8 cellular contexts compared by ENCODE assay signal in the genomic region with DNA sequence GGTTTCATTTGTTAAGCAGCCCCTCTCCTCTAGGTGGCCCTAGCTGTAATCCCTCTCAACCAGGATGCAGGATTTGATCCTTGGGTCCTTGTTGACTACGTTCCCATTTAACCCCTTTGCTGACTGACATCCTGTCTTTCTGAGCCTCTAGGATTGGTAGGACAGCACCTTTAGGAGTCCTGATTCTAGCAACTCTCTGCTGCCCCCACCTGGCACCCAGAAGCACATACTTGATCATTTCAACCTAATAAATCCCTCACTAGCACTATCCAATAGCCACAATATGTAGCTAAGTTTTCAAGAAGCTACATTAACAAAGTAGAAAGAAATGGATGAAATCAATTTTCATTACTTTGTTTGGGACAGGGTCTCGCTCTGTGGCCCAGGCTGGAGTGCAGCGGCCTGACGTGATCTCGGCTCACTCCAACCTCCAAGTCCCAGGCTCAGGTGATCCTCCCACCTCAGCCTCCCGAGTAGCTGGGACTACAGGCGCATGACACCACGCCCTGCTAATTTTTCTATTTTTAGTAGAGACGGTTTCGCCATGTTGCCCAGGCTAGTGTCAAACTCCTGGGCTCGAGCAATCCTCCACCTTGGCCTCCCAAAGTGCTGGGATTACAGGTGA. TPM values are rescaled to one million over a fixed set of nuclear protein-coding genes. Genes with fewer than 3 reads are reported as not detected.
A peak's percentile ranks its signal among the peaks of the same experiment; 100 is the strongest.
DNase-seq lines count a peak whose midpoint lies in the region; ATAC-seq, FAIRE-seq and TF ChIP-seq lines count a peak whose summit lies in the region.

No MANE protein-coding gene starts in this region.

- H3K27ac ChIP-seq in Peyer's patch (no peak overlapping the region), ovary (no peak overlapping the region)

- H3K4me1 ChIP-seq in Peyer's patch: no peaks in the 10 kb centered on the region
- H3K4me1 ChIP-seq in ovary (ENCODE audit: insufficient read depth): no peaks in the 10 kb centered on the region

- H3K4me3 Mint-ChIP-seq in stimulated activated memory B cell treated with anti-CD40 and anti-IgM and Interleukin-4, amounts not matched to agents 10 μg/mL and 1 μg/mL and 100 μg/mL, for 72 hours: no peak overlapping the region

- H3K36me3 Mint-ChIP-seq in stimulated activated memory B cell treated with anti-CD40 and anti-IgM and Interleukin-4, amounts not matched to agents 10 μg/mL and 1 μg/mL and 100 μg/mL, for 72 hours: no peaks in the 10 kb centered on the region

- no peak overlapping the region for H3K27ac Mint-ChIP-seq in stimulated activated memory B cell treated with anti-CD40 and anti-IgM and Interleukin-4, amounts not matched to agents 10 μg/mL and 1 μg/mL and 100 μg/mL, for 72 hours

- no peaks in the 10 kb centered on the region for H3K4me1 Mint-ChIP-seq in stimulated activated memory B cell treated with anti-CD40 and anti-IgM and Interleukin-4, amounts not matched to agents 10 μg/mL and 1 μg/mL and 100 μg/mL, for 72 hours

- TF ChIP-seq EP300 in ovary (IDR thresholded peaks at IDR 0.05): no peak

- intact Hi-C loops in ovary (cut with DNase I): no loop called here

- FAIRE-seq in G401.6 (lab: Jason Lieb, UNC): peak; percentile 91

- no peak for TF ChIP-seq POLR2A in Peyer's patch (IDR thresholded peaks at IDR 0.05)
- TF ChIP-seq POLR2A in ovary (IDR thresholded peaks at IDR 0.05): no peak

- H3K27me3 ChIP-seq in Peyer's patch: no peaks in the 10 kb centered on the region
- no peaks in the 10 kb centered on the region for H3K27me3 ChIP-seq in ovary

- peak; percentile 90 for ATAC-seq in GM21717 (IDR thresholded peaks at IDR 0.05; ENCODE audit: unreplicated experiment)
- no peak for ATAC-seq in stimulated activated memory B cell treated with anti-CD40 and anti-IgM and Interleukin-4, amounts not matched to agents 10 μg/mL and 1 μg/mL and 100 μg/mL, for 72 hours

- no peaks in the 10 kb centered on the region for H3K9me3 Mint-ChIP-seq in stimulated activated memory B cell treated with anti-CD40 and anti-IgM and Interleukin-4, amounts not matched to agents 10 μg/mL and 1 μg/mL and 100 μg/mL, for 72 hours

- WGBS in ovary, 3 donors: 66 to 69% (median 67%) methylated on average over 11 of the region's 11 CpGs

- H3K36me3 ChIP-seq in Peyer's patch (no peaks in the 10 kb centered on the region), ovary (no peaks in the 10 kb centered on the region)

- H3K9me3 ChIP-seq in Peyer's patch (no peaks in the 10 kb centered on the region), ovary (no peaks in the 10 kb centered on the region)

- DNase-seq in Jurkat, Clone E6-1 (ENCODE audit: low read depth, low spot score): peak; percentile 65
- peak in 2 of 3 donors; percentile 63 to 73 for DNase-seq in Peyer's patch
- peak; percentile 56 to 69 for DNase-seq in activated T-cell treated with anti-CD3 and anti-CD28 coated beads, Interleukin-2, amount 50 U/mL, for 48 hours
- peak; percentile 45 to 78 for DNase-seq in foreskin fibroblast
- peak; percentile 15 to 56 (median 29) for DNase-seq in ovary

- peak in 5 of 6 experiments; percentile 7 to 60 (median 58) for TF ChIP-seq CTCF in Peyer's patch (IDR thresholded peaks at IDR 0.05)
- TF ChIP-seq CTCF in foreskin fibroblast (IDR thresholded peaks at IDR 0.05; ENCODE audit: low read depth, low read length): peak; percentile 90
- no peak for TF ChIP-seq CTCF in ovary (IDR thresholded peaks at IDR 0.05)

- no peak overlapping the region for H3K4me3 ChIP-seq in Jurkat, Clone E6-1 (ENCODE audit: low read length)
- no peak overlapping the region for H3K4me3 ChIP-seq in Peyer's patch
- H3K4me3 ChIP-seq in foreskin fibroblast (ENCODE audit: low read depth in 1 of 2, low read length in 2 of 2): no peak overlapping the region
- no peak overlapping the region for H3K4me3 ChIP-seq in ovary

- H3K27me3 Mint-ChIP-seq in stimulated activated memory B cell treated with anti-CD40 and anti-IgM and Interleukin-4, amounts not matched to agents 10 μg/mL and 1 μg/mL and 100 μg/mL, for 72 hours: no peaks in the 10 kb centered on the region

RNA-seq across cellular contexts. Expression of gene RSL24D1, which starts 28.3 kb away (rescaled TPM):
- polyA plus RNA-seq in Jurkat, Clone E6-1 (2012; ENCODE audit: insufficient read depth, insufficient read length): 195 TPM
- 10 to 100 TPM; 22.6 to 61.9 (median 28.2) TPM for total RNA-seq in Peyer's patch
- 100 to 1,000 TPM; 103 to 190 (median 117) TPM for total RNA-seq in ovary
- polyA plus RNA-seq in ovary: 100 to 1,000 TPM in 1 of 2 donors, 10 to 100 TPM in 1; 86.7 to 135 TPM

Comparison
In these comparisons a context has a peak if more than half of its experiments do, and no peak if none do; other contexts are left out.
1. CTCF ChIP-seq: peak in Peyer's patch (5 of 6) and foreskin fibroblast (single experiment); none in ovary (0 of 3).
2. Peak in every context shown above with its lines, with median percentiles within 50 percentile points of each other: DNase-seq.